ENCODE assay signal across 24 cellular contexts in the genomic region with DNA sequence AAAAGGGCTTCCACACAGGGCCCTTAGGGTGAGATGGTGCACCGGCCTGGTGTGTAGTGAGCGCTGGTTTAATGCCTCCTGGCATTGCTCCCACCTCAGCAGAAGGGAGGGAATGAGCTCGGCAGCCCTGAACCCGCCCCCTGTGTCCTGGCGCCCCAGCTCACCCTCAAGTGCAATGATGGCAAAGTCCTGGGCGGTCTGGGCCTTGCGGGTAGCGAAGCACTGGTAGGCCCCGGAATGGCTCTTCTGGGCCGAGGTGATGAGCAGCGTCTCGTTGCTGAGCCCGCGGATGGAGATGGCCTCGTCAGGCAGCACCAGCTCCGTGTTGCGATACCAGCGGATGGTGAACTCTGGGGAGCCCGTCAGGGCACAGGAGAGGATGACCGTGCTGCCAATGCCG.
"Had no signal": no experiment of that assay in that cellular context is flagged by ENCODE, and none has a peak within 500 bp of the region (broad histone marks: within the 10 kb centered on the region; RNA-seq: fewer than 3 reads in every experiment).

No MANE protein-coding gene starts in this region.

- H3K9me3 Mint-ChIP-seq: dendritic cell treated with granulocyte-macrophage colony-stimulating factor and Interleukin-4, amounts not matched to agents 40 ng/mL and 50 ng/mL, for 4 days; effector memory CD8-positive, alpha-beta T cell; endodermal cell; mesothelial cell of epicardium had no signal

- H3K27me3 Mint-ChIP-seq: dendritic cell treated with granulocyte-macrophage colony-stimulating factor and Interleukin-4, amounts not matched to agents 40 ng/mL and 50 ng/mL, for 4 days had no signal

- DNase-seq: colonic mucosa; cortex of kidney; effector CD8-positive, alpha-beta T cell; effector memory CD8-positive, alpha-beta T cell; endodermal cell; erythroblast; esophagus squamous epithelium; foreskin melanocyte; gastrocnemius medialis; glutamatergic neuron; head of caudate nucleus; heart right ventricle; hippocampal formation; left cardiac atrium; left lung; left ventricle myocardium superior; lower lobe of right lung; mucosa of descending colon had no signal

- FAIRE-seq: endometrium, islet of Langerhans, keratinocyte had no signal

- H3K27ac Mint-ChIP-seq: dendritic cell treated with granulocyte-macrophage colony-stimulating factor and Interleukin-4, amounts not matched to agents 40 ng/mL and 50 ng/mL, for 4 days; effector memory CD8-positive, alpha-beta T cell; endodermal cell; mesothelial cell of epicardium had no signal

- H3K27me3 ChIP-seq: colonic mucosa, esophagus squamous epithelium, heart right ventricle, left lung had no signal

- H3K27ac ChIP-seq: colonic mucosa, epithelial cell of prostate, esophagus squamous epithelium, gastrocnemius medialis, heart right ventricle, left lung, lower lobe of right lung had no signal

- H3K9me3 ChIP-seq: colonic mucosa, esophagus squamous epithelium, gastrocnemius medialis, heart right ventricle, left lung, lower lobe of right lung, mucosa of descending colon had no signal

- H3K4me1 ChIP-seq: colonic mucosa, esophagus squamous epithelium, gastrocnemius medialis, heart right ventricle, left lung had no signal

- H3K36me3 Mint-ChIP-seq: mesothelial cell of epicardium had no signal

- H3K4me3 ChIP-seq: colonic mucosa, esophagus squamous epithelium, gastrocnemius medialis, heart right ventricle, left lung, lower lobe of right lung, mucosa of descending colon had no signal

- H3K4me3 Mint-ChIP-seq: dendritic cell treated with granulocyte-macrophage colony-stimulating factor and Interleukin-4, amounts not matched to agents 40 ng/mL and 50 ng/mL, for 4 days; effector memory CD8-positive, alpha-beta T cell; endodermal cell; mesothelial cell of epicardium had no signal

- H3K36me3 ChIP-seq: colonic mucosa, esophagus squamous epithelium, gastrocnemius medialis, left lung, lower lobe of right lung had no signal
